ENCODE assay signal across 1 cellular context in genomic region chr9:102642651-102643050, GRCh38.
TF ChIP-seq lines count a peak whose summit lies in the region.

No MANE protein-coding gene starts in this region.

TF ChIP-seq in H1, 55 proteins besides CTCF, POLR2A, EP300 and RAD21 (continued from another document):
- TF ChIP-seq USF2 (IDR thresholded peaks at IDR 0.05; ENCODE audit: low read length): no peak
